13 cellular contexts compared by ENCODE assay signal in the genomic region with DNA sequence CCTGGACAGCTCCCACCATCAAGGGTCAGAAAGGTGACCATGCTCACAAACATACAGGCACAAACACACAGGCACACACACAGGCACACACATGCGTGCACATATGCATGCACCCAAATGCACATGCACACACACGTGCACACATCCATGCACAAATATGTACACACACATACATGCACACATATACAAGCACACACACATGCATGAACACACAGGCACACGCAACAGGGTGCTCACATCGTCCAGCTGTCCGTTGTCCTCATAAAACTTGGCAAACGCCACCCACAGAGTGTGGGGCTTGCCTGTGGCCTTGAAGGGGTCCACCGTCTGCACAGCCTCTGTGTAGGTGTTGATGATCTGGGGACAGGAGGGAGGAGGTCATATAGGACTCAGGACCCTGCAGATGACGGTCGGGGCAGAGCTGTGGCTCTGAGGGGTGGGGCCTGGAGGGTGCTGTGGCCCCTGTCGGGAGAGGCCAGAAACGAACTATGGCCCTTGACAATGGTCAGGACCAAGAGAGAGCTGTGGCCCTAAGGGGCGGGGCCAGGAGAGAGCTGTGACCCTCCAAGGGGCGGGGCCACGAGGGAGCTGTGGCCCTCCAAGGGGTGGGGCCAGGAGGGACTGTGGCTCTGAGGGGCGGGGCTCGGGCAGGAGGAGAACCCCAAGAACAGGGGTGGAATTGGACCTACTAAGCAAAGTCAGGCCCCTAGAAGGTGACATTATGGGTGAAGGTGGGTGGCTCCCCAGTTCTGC. TPM values are rescaled to one million over a fixed set of nuclear protein-coding genes. Genes with fewer than 3 reads are reported as not detected.
DNase-seq lines count a peak whose midpoint lies in the region; ATAC-seq and TF ChIP-seq lines count a peak whose summit lies in the region.
"Had no signal": no experiment of that assay in that cellular context is flagged by ENCODE, and none has a peak within 500 bp of the region (broad histone marks: within the 10 kb centered on the region; RNA-seq: fewer than 3 reads in every experiment).

No MANE protein-coding gene starts in this region.

- H3K23ac ChIP-seq in mesenchymal stem cell (ENCODE audit: low read length in 2 of 2), result no peak overlapping the region

- no peaks in the 10 kb centered on the region for H3K27me3 Mint-ChIP-seq in activated CD4-positive, alpha-beta T cell treated with anti-CD3 and anti-CD28 coated beads for 36 hours

- H2AK5ac ChIP-seq in mesenchymal stem cell (ENCODE audit: low read length, severe bottlenecking), result no peak overlapping the region

- DNase-seq in activated CD4-positive, alpha-beta T cell treated with anti-CD3 and anti-CD28 coated beads for 36 hours, result peak; percentile 32
- DNase-seq in activated CD4-positive, alpha-beta T cell treated with anti-CD3 and anti-CD28 coated beads for 1 hour, result no peak
- DNase-seq in mesenchymal stem cell, result no peak
- no peak for DNase-seq in left ventricle myocardium inferior
- DNase-seq: head of caudate nucleus; MV-4-11; stimulated activated CD4-positive, alpha-beta T cell treated with anti-CD3 and anti-CD28 coated beads, Interleukin-1b, Interleukin-23, amount 100 ng/mL, for 48 hours; uterus had no signal

- H3K27ac ChIP-seq in mesenchymal stem cell (ENCODE audit: low read length, poor library complexity, severe bottlenecking) (no peak overlapping the region), left ventricle myocardium inferior (replicated peaks) (no peak overlapping the region)
- H3K27ac ChIP-seq: A549, epithelial cell of prostate, uterus had no signal

- H2BK12ac ChIP-seq in mesenchymal stem cell (ENCODE audit: low read length in 2 of 2), result no peak overlapping the region

- 92% methylated on average over 16 of the region's 16 CpGs for WGBS in mesenchymal stem cell

- H3K9me3 Mint-ChIP-seq in activated CD4-positive, alpha-beta T cell treated with anti-CD3 and anti-CD28 coated beads for 36 hours (ENCODE audit: low read depth), result no peaks in the 10 kb centered on the region

- H3K27me3 ChIP-seq in mesenchymal stem cell (ENCODE audit: control insufficient read depth in 1 of 2, insufficient read depth in 1 of 2, low read length in 2 of 2), result no peaks in the 10 kb centered on the region
- no peaks in the 10 kb centered on the region for H3K27me3 ChIP-seq in left ventricle myocardium inferior (ENCODE audit: low read depth)
- H3K27me3 ChIP-seq: uterus had no signal

- intact Hi-C loops in activated CD4-positive, alpha-beta T cell treated with anti-CD3 and anti-CD28 coated beads for 36 hours (cut with DNase I, micrococcal nuclease), result no loop called here
- intact Hi-C loops in left ventricle myocardium inferior (cut with micrococcal nuclease), result no loop called here

- no peak overlapping the region for H2BK15ac ChIP-seq in mesenchymal stem cell (ENCODE audit: low read depth, poor library complexity, severe bottlenecking)

- peaks cover 27% of the 10 kb centered on the region for H3K36me3 Mint-ChIP-seq in activated CD4-positive, alpha-beta T cell treated with anti-CD3 and anti-CD28 coated beads for 36 hours (ENCODE audit: low read depth)

- no peak overlapping the region for H3K4me3 Mint-ChIP-seq in activated CD4-positive, alpha-beta T cell treated with anti-CD3 and anti-CD28 coated beads for 36 hours

- no peak overlapping the region for H2AFZ ChIP-seq in mesenchymal stem cell (ENCODE audit: low read depth, low read length)

- POLR2A ChIA-PET in activated CD4-positive, alpha-beta T cell treated with anti-CD3 and anti-CD28 coated beads for 36 hours (lab: Charles Lee), result interaction anchor here (0.6 to 0.7 kb wide), 2 partner anchors 28 to 246 kb away, joined by 3 read pairs; no protein-coding TSS in a partner anchor

- CTCF ChIA-PET in activated CD4-positive, alpha-beta T cell treated with anti-CD3 and anti-CD28 coated beads for 36 hours (lab: Charles Lee), result no interaction called here

- H3K4me2 ChIP-seq in mesenchymal stem cell (ENCODE audit: low read length, poor library complexity, severe bottlenecking), result no peak overlapping the region
- H3K4me2 ChIP-seq: A549 had no signal

- H3K4ac ChIP-seq in mesenchymal stem cell (ENCODE audit: low read depth in 1 of 2, low read length in 2 of 2), result no peak overlapping the region

- H3K4me1 Mint-ChIP-seq in activated CD4-positive, alpha-beta T cell treated with anti-CD3 and anti-CD28 coated beads for 36 hours, result peaks cover 5% of the 10 kb centered on the region

- peaks cover 41% of the 10 kb centered on the region for H3K79me1 ChIP-seq in mesenchymal stem cell (replicated peaks; ENCODE audit: low read length, poor library complexity, severe bottlenecking)

- no peak overlapping the region for H4K8ac ChIP-seq in mesenchymal stem cell (ENCODE audit: low read length)

- no peak overlapping the region for H3K18ac ChIP-seq in mesenchymal stem cell (ENCODE audit: low read depth in 1 of 2, low read length in 2 of 2)

- H2BK5ac ChIP-seq in mesenchymal stem cell (ENCODE audit: low read depth, low read length, poor library complexity, severe bottlenecking), result no peak overlapping the region

- peak; percentile 44 for ATAC-seq in activated CD4-positive, alpha-beta T cell treated with anti-CD3 and anti-CD28 coated beads for 36 hours

- H3K9me3 ChIP-seq in mesenchymal stem cell (ENCODE audit: control insufficient read depth, low read length) (no peaks in the 10 kb centered on the region), left ventricle myocardium inferior (replicated peaks) (no peaks in the 10 kb centered on the region)
- H3K9me3 ChIP-seq: A549, Caco-2, uterus had no signal

- H3K9ac ChIP-seq in mesenchymal stem cell (ENCODE audit: low read length), result no peak overlapping the region

- no peak for TF ChIP-seq CTCF in left ventricle myocardium inferior (IDR thresholded peaks at IDR 0.05; ENCODE audit: borderline replicate concordance)

- H3K27ac Mint-ChIP-seq in activated CD4-positive, alpha-beta T cell treated with anti-CD3 and anti-CD28 coated beads for 36 hours, result no peak overlapping the region

- H3K36me3 ChIP-seq in mesenchymal stem cell (ENCODE audit: control insufficient read depth in 1 of 2, insufficient read depth in 2 of 2, low read depth in 1 of 2, low read length in 2 of 2) (peaks cover 47 to 96% of the 10 kb centered on the region in 2 experiments), left ventricle myocardium inferior (peaks cover 81% of the 10 kb centered on the region)
- H3K36me3 ChIP-seq: uterus had no signal

- peak overlapping the region; percentile 28 for H4K91ac ChIP-seq in mesenchymal stem cell (ENCODE audit: low read length)

- peaks cover 11% of the 10 kb centered on the region for H3K4me1 ChIP-seq in mesenchymal stem cell (ENCODE audit: control insufficient read depth, insufficient read depth, low read depth, low read length)
- H3K4me1 ChIP-seq in left ventricle myocardium inferior, result peaks cover 27% of the 10 kb centered on the region
- H3K4me1 ChIP-seq: Caco-2 had no signal

- H3K4me3 ChIP-seq in mesenchymal stem cell (ENCODE audit: insufficient read depth in 1 of 2, low read depth in 1 of 2, low read length in 2 of 2), result no peak overlapping the region
- H3K4me3 ChIP-seq in left ventricle myocardium inferior, result no peak overlapping the region
- H3K4me3 ChIP-seq: A549, uterus had no signal

- no peak overlapping the region for H3K14ac ChIP-seq in mesenchymal stem cell (ENCODE audit: low read length in 2 of 2)

- no peak overlapping the region for H2BK120ac ChIP-seq in mesenchymal stem cell (ENCODE audit: low read depth, low read length)

RNA-seq across cellular contexts. Expression of a gene that starts 6.2 kb away (rescaled TPM):
- 10 to 100 TPM; 45.9 to 48.3 TPM for total RNA-seq in activated CD4-positive, alpha-beta T cell treated with anti-CD3 and anti-CD28 coated beads for 36 hours
- 12.8 TPM for polyA plus RNA-seq in mesenchymal stem cell (2013, experiment 1 of 2)
- polyA plus RNA-seq in mesenchymal stem cell (2013, experiment 2 of 2), result 12.9 TPM
- total RNA-seq in left ventricle myocardium inferior, result 24.4 TPM

RNA-seq across cellular contexts. Expression of a gene that starts 6.5 kb away (rescaled TPM):
- 10 to 100 TPM; 45.1 to 99.4 TPM for total RNA-seq in activated CD4-positive, alpha-beta T cell treated with anti-CD3 and anti-CD28 coated beads for 36 hours
- polyA plus RNA-seq in mesenchymal stem cell (2013, experiment 1 of 2), result 332 TPM
- 334 TPM for polyA plus RNA-seq in mesenchymal stem cell (2013, experiment 2 of 2)
- total RNA-seq in left ventricle myocardium inferior, result 197 TPM

RNA-seq across cellular contexts. Expression of a gene that starts 10.4 kb away (rescaled TPM):
- 1 to 10 TPM; 1.7 to 1.8 TPM for total RNA-seq in activated CD4-positive, alpha-beta T cell treated with anti-CD3 and anti-CD28 coated beads for 36 hours
- polyA plus RNA-seq in mesenchymal stem cell (2013, experiment 1 of 2), result 0.36 TPM
- polyA plus RNA-seq in mesenchymal stem cell (2013, experiment 2 of 2), result not detected
- total RNA-seq in left ventricle myocardium inferior, result 2.7 TPM
- total RNA-seq: HT1080, pulmonary artery endothelial cell, uterus had no signal

RNA-seq across cellular contexts. Expression of a gene that starts 13.8 kb away (rescaled TPM):
- 10 to 100 TPM; 75.2 to 83.0 TPM for total RNA-seq in activated CD4-positive, alpha-beta T cell treated with anti-CD3 and anti-CD28 coated beads for 36 hours
- polyA plus RNA-seq in mesenchymal stem cell (2013, experiment 1 of 2), result 21.9 TPM
- 19.8 TPM for polyA plus RNA-seq in mesenchymal stem cell (2013, experiment 2 of 2)
- total RNA-seq in left ventricle myocardium inferior, result 4.5 TPM

RNA-seq across cellular contexts. Expression of a gene that starts 27.4 kb away (rescaled TPM):
- under 1 TPM; 0.50 to 0.58 TPM for total RNA-seq in activated CD4-positive, alpha-beta T cell treated with anti-CD3 and anti-CD28 coated beads for 36 hours
- polyA plus RNA-seq in mesenchymal stem cell (2013, experiment 1 of 2), result 0.03 TPM
- 0.01 TPM for polyA plus RNA-seq in mesenchymal stem cell (2013, experiment 2 of 2)
- 0.60 TPM for total RNA-seq in left ventricle myocardium inferior
- total RNA-seq: HT1080 had no signal
